ENCODE assay signal across 27 cellular contexts in the genomic region with DNA sequence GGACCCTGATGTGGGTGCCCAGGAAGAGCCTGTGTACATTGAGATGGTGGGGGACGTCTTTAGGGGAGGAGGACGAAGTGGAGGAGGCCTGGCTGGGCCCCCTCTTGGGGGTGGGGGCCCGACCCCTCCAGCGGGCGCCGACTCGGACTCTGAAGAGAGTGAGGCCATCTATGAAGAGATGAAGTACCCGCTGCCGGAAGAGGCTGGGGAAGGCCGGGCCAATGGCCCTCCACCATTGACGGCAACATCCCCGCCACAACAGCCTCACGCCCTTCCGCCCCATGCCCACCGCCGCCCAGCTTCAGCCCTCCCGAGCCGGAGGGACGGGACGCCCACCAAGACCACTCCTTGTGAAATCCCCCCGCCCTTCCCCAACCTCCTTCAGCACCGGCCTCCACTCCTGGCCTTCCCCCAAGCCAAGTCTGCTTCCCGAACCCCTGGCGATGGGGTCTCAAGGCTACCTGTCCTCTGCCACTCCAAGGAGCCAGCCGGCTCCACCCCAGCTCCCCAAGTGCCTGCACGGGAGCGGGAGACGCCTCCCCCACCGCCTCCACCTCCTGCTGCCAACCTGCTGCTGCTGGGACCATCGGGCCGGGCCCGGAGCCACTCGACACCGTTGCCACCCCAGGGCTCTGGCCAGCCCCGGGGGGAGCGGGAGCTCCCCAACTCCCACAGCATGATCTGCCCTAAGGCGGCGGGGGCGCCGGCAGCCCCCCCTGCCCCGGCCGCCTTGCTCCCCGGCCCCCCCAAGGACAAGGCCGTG. TPM values are rescaled to one million over a fixed set of nuclear protein-coding genes. Genes with fewer than 3 reads are reported as not detected.
DNase-seq lines count a peak whose midpoint lies in the region; ATAC-seq, FAIRE-seq and TF ChIP-seq lines count a peak whose summit lies in the region.
"Had no signal": no experiment of that assay in that cellular context is flagged by ENCODE, and none has a peak within 500 bp of the region (broad histone marks: within the 10 kb centered on the region; RNA-seq: fewer than 3 reads in every experiment).

No MANE protein-coding gene starts in this region.

- 75% methylated on average over 31 of the region's 44 CpGs for WGBS in K562 (ENCODE audit: insufficient coverage, low coverage, missing lambda C conversion rate)

- no peak overlapping the region for H3K4me3 ChIP-seq in K562
- peak overlapping the region; percentile 65 for H3K4me3 ChIP-seq in neural cell (ENCODE audit: low read length)
- no peak overlapping the region for H3K4me3 ChIP-seq in MM.1S (ENCODE audit: low read length)
- H3K4me3 ChIP-seq: A549 had no signal

- H3K27me3 ChIP-seq in K562 (ENCODE audit: control insufficient read depth in 2 of 2, insufficient read depth in 2 of 2, low read length in 2 of 2) (no peaks in the 10 kb centered on the region), neural cell (ENCODE audit: insufficient read depth, low read depth, low read length) (no peaks in the 10 kb centered on the region), MM.1S (replicated peaks; ENCODE audit: insufficient read depth, low read length) (peaks cover 91% of the 10 kb centered on the region)

- ATAC-seq in K562, result no peak
- ATAC-seq in HG03432 (IDR thresholded peaks at IDR 0.05; ENCODE audit: unreplicated experiment), result no peak
- ATAC-seq: A549 had no signal

- FAIRE-seq in K562 (lab: Jason Lieb, UNC), result no peak
- FAIRE-seq: A549, G401.6, GM12891, GM19239, H54, RCC 7860 had no signal

- H3K4me1 ChIP-seq in K562 (replicated peaks in 1 of 2; ENCODE audit: control insufficient read depth in 2 of 2, insufficient read depth in 2 of 2, low read length in 2 of 2) (peaks cover 4 to 66% of the 10 kb centered on the region in 2 experiments; a peak in 3 of 5 replicates), MM.1S (ENCODE audit: low read length) (no peaks in the 10 kb centered on the region)

- TF ChIP-seq CTCF in GM13977 (IDR thresholded peaks at IDR 0.05; ENCODE audit: extremely low read depth, insufficient read depth, missing control alignments) (no peak), K562 (IDR thresholded peaks at IDR 0.05 in 2 of 3, conservative IDR thresholded peaks at IDR 0.05 in 1 of 3; ENCODE audit: insufficient read depth in 2 of 3, low read depth in 1 of 3, low read length in 3 of 3) (no peak), neural cell (IDR thresholded peaks at IDR 0.05; ENCODE audit: poor library complexity, severe bottlenecking) (no peak), MM.1S (IDR thresholded peaks at IDR 0.05; ENCODE audit: low read length) (no peak)

- H2AFZ ChIP-seq in K562 (ENCODE audit: low read depth, low read length) (no peak overlapping the region), neural cell (ENCODE audit: low read depth, low read length) (no peak overlapping the region), MM.1S (ENCODE audit: low read length) (no peak overlapping the region)

- intact Hi-C loops in K562 (cut with micrococcal nuclease), result no loop called here

- no peaks in the 10 kb centered on the region for H3K9me2 ChIP-seq in neural cell (ENCODE audit: insufficient read depth, low read length)
- no peaks in the 10 kb centered on the region for H3K9me2 ChIP-seq in MM.1S (replicated peaks; ENCODE audit: insufficient read depth, low read length)

- H3F3A ChIP-seq in neural cell (ENCODE audit: insufficient read depth, low read length, poor library complexity, severe bottlenecking) (no peaks in the 10 kb centered on the region), MM.1S (ENCODE audit: insufficient read depth, low read length) (no peaks in the 10 kb centered on the region)

- CTCF ChIA-PET in K562 (lab: Yijun Ruan, JAX; ENCODE audit: low intra/inter-chr PET ratio), result no interaction called here

- DNase-seq in D341Med (ENCODE audit: low spot score), result peak; percentile 26
- DNase-seq in GM13977 (ENCODE audit: low spot score), result peak; percentile 14
- peak in 2 of 4 experiments; percentile 7 to 12 for DNase-seq in K562 (ENCODE audit: extremely low read depth in 1 of 4, low spot score in 3 of 4)
- DNase-seq in midbrain (lab: John Stamatoyannopoulos, UW), result no peak
- DNase-seq in MM.1S, result no peak
- no peak for DNase-seq in Ammon's horn (ENCODE audit: low spot score)
- DNase-seq: AML-193; C1 segment of cervical spinal cord; CD4-positive, alpha-beta memory T cell; COR-L47; Karpas-422; NCI-H1092 treated with DMSO at 0.1 percent for 48 hours; NCI-H1436 treated with DMSO at 0.1 percent for 48 hours; NCI-H187 treated with DMSO at 0.1 percent for 48 hours; NCI-H2171 treated with DMSO at 0.1 percent for 48 hours; NCI-H345; NCI-H524 treated with DMSO at 0.1 percent for 48 hours; NCI-H774; T-helper 2 cell had no signal

- TF ChIP-seq RAD21 in K562 (CRISPR knock-in tag; conservative IDR thresholded peaks at IDR 0.05 in 1 of 2, IDR thresholded peaks at IDR 0.05 in 1 of 2), result no peak
- TF ChIP-seq RAD21 in neural cell (conservative IDR thresholded peaks at IDR 0.05), result no peak

- in situ Hi-C loops in GM13977 (cut with MboI; ENCODE audit: low pct_unique_long_range_greater_than_20kb, low sequenced_read_pairs, unreplicated experiment), result loop anchor here (5.0 kb wide), 1 partner anchor 69 kb away; no protein-coding TSS in a partner anchor
- in situ Hi-C loops in K562 (cut with MboI), result no loop called here

- H3K36me3 ChIP-seq in K562 (ENCODE audit: control insufficient read depth, insufficient read depth, low read length), result no peaks in the 10 kb centered on the region
- no peaks in the 10 kb centered on the region for H3K36me3 ChIP-seq in neural cell (ENCODE audit: insufficient read depth, low read length)
- H3K36me3 ChIP-seq in MM.1S (replicated peaks; ENCODE audit: insufficient read depth, low read length), result no peaks in the 10 kb centered on the region

- no peak for TF ChIP-seq POLR2A in K562 (conservative IDR thresholded peaks at IDR 0.05)

- H4K20me1 ChIP-seq in K562 (replicated peaks; ENCODE audit: control insufficient read depth, insufficient read depth, low read length) (no peaks in the 10 kb centered on the region), neural cell (ENCODE audit: insufficient read depth) (no peaks in the 10 kb centered on the region), MM.1S (ENCODE audit: insufficient read depth, low read length) (no peaks in the 10 kb centered on the region)

- H3K9me1 ChIP-seq in K562 (ENCODE audit: control insufficient read depth, insufficient read depth, low read length), result no peaks in the 10 kb centered on the region

- TF ChIP-seq EP300 in K562 (IDR thresholded peaks at IDR 0.05; ENCODE audit: low read length) (no peak), neural cell (conservative IDR thresholded peaks at IDR 0.05; ENCODE audit: poor library complexity, severe bottlenecking) (no peak)

- H3K79me2 ChIP-seq in K562 (ENCODE audit: control insufficient read depth, insufficient read depth, low read length) (no peaks in the 10 kb centered on the region), neural cell (replicated peaks; ENCODE audit: insufficient read depth, low read length) (peaks cover 53% of the 10 kb centered on the region), MM.1S (ENCODE audit: low read length) (no peaks in the 10 kb centered on the region)

- POLR2A ChIA-PET in K562 (lab: Yijun Ruan, JAX), result interaction anchor here (0.6 to 1.0 kb wide), 2 partner anchors 29 to 400 kb away, joined by 3 read pairs; no protein-coding TSS in a partner anchor

- H3K27ac ChIP-seq in K562 (ENCODE audit: extremely low read depth, low read depth, low read length) (no peak overlapping the region), neural cell (ENCODE audit: low read length) (peak overlapping the region; percentile 97), MM.1S (ENCODE audit: low read length) (no peak overlapping the region)
- H3K27ac ChIP-seq: A549 had no signal

- no peak overlapping the region for H3K4me2 ChIP-seq in K562 (ENCODE audit: insufficient read depth, low read length)
- H3K4me2 ChIP-seq in neural cell (ENCODE audit: low read length), result no peak overlapping the region
- no peak overlapping the region for H3K4me2 ChIP-seq in MM.1S (ENCODE audit: low read depth, low read length)
- H3K4me2 ChIP-seq: A549 had no signal

- H3K9me3 ChIP-seq in K562 (replicated peaks; ENCODE audit: control insufficient read depth, insufficient read depth, low read depth, low read length) (no peaks in the 10 kb centered on the region), neural cell (ENCODE audit: low read length) (no peaks in the 10 kb centered on the region), MM.1S (replicated peaks; ENCODE audit: insufficient read depth, low read length) (no peaks in the 10 kb centered on the region)
- H3K9me3 ChIP-seq: A549 had no signal

- H3K9ac ChIP-seq in K562 (ENCODE audit: insufficient read depth in 1 of 2, low read depth in 2 of 2, low read length in 2 of 2), result peak overlapping the region in 1 of 2 experiments; percentile 54; a peak in 2 of 4 replicates
- H3K9ac ChIP-seq in neural cell (ENCODE audit: low read length), result peak overlapping the region; percentile 77
- H3K9ac ChIP-seq in MM.1S (ENCODE audit: low read length), result no peak overlapping the region

- no TSS peak for BruUV-seq in K562 (replicated peaks; lab: Mats Ljungman, UMichigan)

RNA-seq across cellular contexts. Expression of a gene that starts 4.8 kb away (rescaled TPM):
- 0.53 and 1.0 TPM in 2 replicates for total RNA-seq in K562 (2011; cell fraction: chromatin; rRNA removed; ENCODE audit: low replicate concordance)
- total RNA-seq in K562 (2011; cell fraction: nucleolus; rRNA removed), result 0.67 and 0.79 TPM in 2 replicates
- total RNA-seq in K562 (2011; cell fraction: nucleoplasm; rRNA removed), result 0.23 and 0.59 TPM in 2 replicates
- 0.32 and 0.98 TPM in 2 replicates for total RNA-seq in K562 (2014; rRNA removed)
- 0.11 and 0.13 TPM in 2 replicates for total RNA-seq in K562 (2014; rRNA removed; fragmentation: Illumina TruSeq; extraction: Trizol)
- total RNA-seq in K562 (2015; rRNA removed; fragmentation: Illumina TruSeq; extraction: Trizol), result 0.15 and 0.22 TPM in 2 replicates
- total RNA-seq in K562 (2021), result 0.82 and 0.87 TPM in 2 replicates
- polyA plus RNA-seq in K562 (2011; rRNA removed), result 0.09 and 0.13 TPM in 2 replicates
- polyA plus RNA-seq in K562 (2011; cell fraction: cytosol; rRNA removed), result 0.15 and 1.4 TPM in 2 replicates
- polyA plus RNA-seq in K562 (2011; cell fraction: nucleus; rRNA removed), result 0.34 and 1.7 TPM in 2 replicates
- polyA plus RNA-seq in K562 (2012), result 0.35 and 0.65 TPM in 2 replicates
- polyA plus RNA-seq in K562 (2014; fragmentation: Illumina TruSeq; extraction: Trizol), result 0.13 and 0.17 TPM in 2 replicates
- not detected for polyA plus RNA-seq in K562 (2014; fragmentation: Nextera tagmentation; extraction: Ambion mirVana)
- polyA plus RNA-seq in K562 (2014; rRNA removed), result 0.88 and 1.0 TPM in 2 replicates
- polyA minus RNA-seq in K562 (2011; rRNA and poly(A)+ RNA removed), result 0.11 TPM in 1 of 2 replicates, not detected in the other
- polyA minus RNA-seq in K562 (2011; cell fraction: cytosol; rRNA and poly(A)+ RNA removed), result not detected in 2 replicates
- polyA minus RNA-seq in K562 (2011; cell fraction: nucleus; rRNA and poly(A)+ RNA removed), result 0.22 and 0.40 TPM in 2 replicates
- polyA plus RNA-seq in neural cell, result 70.1 and 86.6 TPM in 2 replicates
- 53.9 and 71.1 TPM in 2 replicates for polyA minus RNA-seq in neural cell
- polyA plus RNA-seq: CD4-positive, alpha-beta memory T cell had no signal

RNA-seq across cellular contexts. Expression of a gene that starts 9.5 kb away (rescaled TPM):
- total RNA-seq in K562 (2011; cell fraction: chromatin; rRNA removed; ENCODE audit: low replicate concordance), result 30.5 and 88.7 TPM in 2 replicates
- total RNA-seq in K562 (2011; cell fraction: nucleolus; rRNA removed), result 56.8 and 60.5 TPM in 2 replicates
- 38.6 and 57.1 TPM in 2 replicates for total RNA-seq in K562 (2011; cell fraction: nucleoplasm; rRNA removed)
- total RNA-seq in K562 (2014; rRNA removed), result 77.6 and 102 TPM in 2 replicates
- 10.1 and 13.1 TPM in 2 replicates for total RNA-seq in K562 (2014; rRNA removed; fragmentation: Illumina TruSeq; extraction: Trizol)
- total RNA-seq in K562 (2015; rRNA removed; fragmentation: Illumina TruSeq; extraction: Trizol), result 31.3 and 33.9 TPM in 2 replicates
- total RNA-seq in K562 (2021), result 102 and 107 TPM in 2 replicates
- polyA plus RNA-seq in K562 (2011; rRNA removed), result 14.2 and 18.8 TPM in 2 replicates
- polyA plus RNA-seq in K562 (2011; cell fraction: cytosol; rRNA removed), result 13.0 and 47.0 TPM in 2 replicates
- polyA plus RNA-seq in K562 (2011; cell fraction: nucleus; rRNA removed), result 22.1 and 53.6 TPM in 2 replicates
- polyA plus RNA-seq in K562 (2012), result 64.9 and 107 TPM in 2 replicates
- polyA plus RNA-seq in K562 (2014; fragmentation: Illumina TruSeq; extraction: Trizol), result 28.7 and 51.7 TPM in 2 replicates
- polyA plus RNA-seq in K562 (2014; fragmentation: Nextera tagmentation; extraction: Ambion mirVana), result under 1 TPM; 0.37 to 0.92 TPM
- 57.9 and 61.0 TPM in 2 replicates for polyA plus RNA-seq in K562 (2014; rRNA removed)
- polyA minus RNA-seq in K562 (2011; rRNA and poly(A)+ RNA removed), result 5.5 and 9.6 TPM in 2 replicates
- polyA minus RNA-seq in K562 (2011; cell fraction: cytosol; rRNA and poly(A)+ RNA removed), result 24.5 and 26.5 TPM in 2 replicates
- 10.0 and 13.5 TPM in 2 replicates for polyA minus RNA-seq in K562 (2011; cell fraction: nucleus; rRNA and poly(A)+ RNA removed)
- 2.1 and 3.7 TPM in 2 replicates for polyA plus RNA-seq in neural cell
- 4.6 and 5.6 TPM in 2 replicates for polyA minus RNA-seq in neural cell

RNA-seq across cellular contexts. Expression of a gene that starts 24.5 kb away (rescaled TPM):
- 3.4 and 9.9 TPM in 2 replicates for total RNA-seq in K562 (2011; cell fraction: chromatin; rRNA removed; ENCODE audit: low replicate concordance)
- 1.8 and 4.7 TPM in 2 replicates for total RNA-seq in K562 (2011; cell fraction: nucleolus; rRNA removed)
- 2.4 and 3.8 TPM in 2 replicates for total RNA-seq in K562 (2011; cell fraction: nucleoplasm; rRNA removed)
- total RNA-seq in K562 (2014; rRNA removed) (0.14 and 0.29 TPM in 2 replicates), K562 (2014; rRNA removed; fragmentation: Illumina TruSeq; extraction: Trizol) (not detected in 2 replicates), K562 (2015; rRNA removed; fragmentation: Illumina TruSeq; extraction: Trizol) (0.29 and 0.41 TPM in 2 replicates), K562 (2021) (0.55 and 1.2 TPM in 2 replicates)
- polyA plus RNA-seq in K562 (2011; rRNA removed) (0.18 and 0.20 TPM in 2 replicates), K562 (2014; fragmentation: Illumina TruSeq; extraction: Trizol) (0.13 and 0.24 TPM in 2 replicates), K562 (2014; fragmentation: Nextera tagmentation; extraction: Ambion mirVana) (under 1 TPM; 0.07 to 0.11 TPM), K562 (2014; rRNA removed) (0.12 and 0.15 TPM in 2 replicates), neural cell (not detected in 2 replicates)
- 0.40 and 0.56 TPM in 2 replicates for polyA plus RNA-seq in K562 (2011; cell fraction: cytosol; rRNA removed)
- polyA plus RNA-seq in K562 (2011; cell fraction: nucleus; rRNA removed), result 1.0 and 2.9 TPM in 2 replicates
- polyA plus RNA-seq in K562 (2012), result 0.47 and 2.1 TPM in 2 replicates
- not detected in 2 replicates for polyA minus RNA-seq in K562 (2011; rRNA and poly(A)+ RNA removed)
- not detected in 2 replicates for polyA minus RNA-seq in K562 (2011; cell fraction: cytosol; rRNA and poly(A)+ RNA removed)
- not detected in 2 replicates for polyA minus RNA-seq in K562 (2011; cell fraction: nucleus; rRNA and poly(A)+ RNA removed)
- not detected in 2 replicates for polyA minus RNA-seq in neural cell

RNA-seq across cellular contexts. Expression of a gene that starts 50.5 kb away (rescaled TPM):
- total RNA-seq in K562 (2011; cell fraction: chromatin; rRNA removed; ENCODE audit: low replicate concordance), result 25.6 and 42.2 TPM in 2 replicates
- 22.7 and 25.7 TPM in 2 replicates for total RNA-seq in K562 (2011; cell fraction: nucleolus; rRNA removed)
- 28.4 and 39.7 TPM in 2 replicates for total RNA-seq in K562 (2011; cell fraction: nucleoplasm; rRNA removed)
- total RNA-seq in K562 (2014; rRNA removed) (11.7 and 20.2 TPM in 2 replicates), K562 (2014; rRNA removed; fragmentation: Illumina TruSeq; extraction: Trizol) (3.6 and 4.3 TPM in 2 replicates), K562 (2015; rRNA removed; fragmentation: Illumina TruSeq; extraction: Trizol) (7.8 and 9.3 TPM in 2 replicates), K562 (2021) (23.1 and 23.4 TPM in 2 replicates)
- polyA plus RNA-seq in K562 (2011; rRNA removed) (4.6 and 5.2 TPM in 2 replicates), K562 (2014; fragmentation: Illumina TruSeq; extraction: Trizol) (6.5 and 9.6 TPM in 2 replicates), K562 (2014; fragmentation: Nextera tagmentation; extraction: Ambion mirVana) (under 1 TPM; 0.31 to 0.32 TPM), K562 (2014; rRNA removed) (10.0 and 16.8 TPM in 2 replicates), neural cell (3.4 and 7.5 TPM in 2 replicates)
- polyA plus RNA-seq in K562 (2011; cell fraction: cytosol; rRNA removed), result 3.8 and 25.5 TPM in 2 replicates
- 12.0 and 33.1 TPM in 2 replicates for polyA plus RNA-seq in K562 (2011; cell fraction: nucleus; rRNA removed)
- polyA plus RNA-seq in K562 (2012), result 9.7 and 18.9 TPM in 2 replicates
- polyA minus RNA-seq in K562 (2011; rRNA and poly(A)+ RNA removed), result 3.7 and 4.3 TPM in 2 replicates
- 3.9 and 8.0 TPM in 2 replicates for polyA minus RNA-seq in K562 (2011; cell fraction: cytosol; rRNA and poly(A)+ RNA removed)
- polyA minus RNA-seq in K562 (2011; cell fraction: nucleus; rRNA and poly(A)+ RNA removed), result 10.2 and 12.1 TPM in 2 replicates
- 5.0 and 11.4 TPM in 2 replicates for polyA minus RNA-seq in neural cell

RNA-seq across cellular contexts. Expression of a gene that starts 52.2 kb away (rescaled TPM):
- 18.9 and 64.5 TPM in 2 replicates for total RNA-seq in K562 (2011; cell fraction: chromatin; rRNA removed; ENCODE audit: low replicate concordance)
- 109 and 128 TPM in 2 replicates for total RNA-seq in K562 (2011; cell fraction: nucleolus; rRNA removed)
- 45.6 and 53.0 TPM in 2 replicates for total RNA-seq in K562 (2011; cell fraction: nucleoplasm; rRNA removed)
- total RNA-seq in K562 (2014; rRNA removed) (127 and 152 TPM in 2 replicates), K562 (2014; rRNA removed; fragmentation: Illumina TruSeq; extraction: Trizol) (18.9 and 25.9 TPM in 2 replicates), K562 (2015; rRNA removed; fragmentation: Illumina TruSeq; extraction: Trizol) (44.9 and 47.9 TPM in 2 replicates), K562 (2021) (124 and 135 TPM in 2 replicates)
- polyA plus RNA-seq in K562 (2011; rRNA removed) (28.2 and 31.7 TPM in 2 replicates), K562 (2014; fragmentation: Illumina TruSeq; extraction: Trizol) (19.4 and 33.7 TPM in 2 replicates), K562 (2014; fragmentation: Nextera tagmentation; extraction: Ambion mirVana) (1 to 10 TPM; 2.9 to 5.9 TPM), K562 (2014; rRNA removed) (153 and 185 TPM in 2 replicates), neural cell (24.0 and 33.8 TPM in 2 replicates)
- 38.6 and 141 TPM in 2 replicates for polyA plus RNA-seq in K562 (2011; cell fraction: cytosol; rRNA removed)
- polyA plus RNA-seq in K562 (2011; cell fraction: nucleus; rRNA removed), result 136 and 297 TPM in 2 replicates
- polyA plus RNA-seq in K562 (2012), result 70.7 and 78.6 TPM in 2 replicates
- polyA minus RNA-seq in K562 (2011; rRNA and poly(A)+ RNA removed), result 2.2 and 5.8 TPM in 2 replicates
- 13.8 and 18.6 TPM in 2 replicates for polyA minus RNA-seq in K562 (2011; cell fraction: cytosol; rRNA and poly(A)+ RNA removed)
- polyA minus RNA-seq in K562 (2011; cell fraction: nucleus; rRNA and poly(A)+ RNA removed), result 16.7 and 26.0 TPM in 2 replicates
- 8.1 and 9.7 TPM in 2 replicates for polyA minus RNA-seq in neural cell

Comparison
In these comparisons a context has a peak if more than half of its experiments do, and no peak if none do; other contexts are left out.
1. DNase-seq: peak in D341Med (single experiment) and GM13977 (single experiment); none in midbrain (single experiment), MM.1S (single experiment) and Ammon's horn (single experiment).
2. RNA of a gene that starts 4.8 kb away (polyA plus RNA-seq): 70.1 to 86.6 TPM in neural cell; 0.09 to 1.7 TPM in K562; every median in the first group is over 10 times any median in the second.